8 cellular contexts compared by ENCODE assay signal in the genomic region with DNA sequence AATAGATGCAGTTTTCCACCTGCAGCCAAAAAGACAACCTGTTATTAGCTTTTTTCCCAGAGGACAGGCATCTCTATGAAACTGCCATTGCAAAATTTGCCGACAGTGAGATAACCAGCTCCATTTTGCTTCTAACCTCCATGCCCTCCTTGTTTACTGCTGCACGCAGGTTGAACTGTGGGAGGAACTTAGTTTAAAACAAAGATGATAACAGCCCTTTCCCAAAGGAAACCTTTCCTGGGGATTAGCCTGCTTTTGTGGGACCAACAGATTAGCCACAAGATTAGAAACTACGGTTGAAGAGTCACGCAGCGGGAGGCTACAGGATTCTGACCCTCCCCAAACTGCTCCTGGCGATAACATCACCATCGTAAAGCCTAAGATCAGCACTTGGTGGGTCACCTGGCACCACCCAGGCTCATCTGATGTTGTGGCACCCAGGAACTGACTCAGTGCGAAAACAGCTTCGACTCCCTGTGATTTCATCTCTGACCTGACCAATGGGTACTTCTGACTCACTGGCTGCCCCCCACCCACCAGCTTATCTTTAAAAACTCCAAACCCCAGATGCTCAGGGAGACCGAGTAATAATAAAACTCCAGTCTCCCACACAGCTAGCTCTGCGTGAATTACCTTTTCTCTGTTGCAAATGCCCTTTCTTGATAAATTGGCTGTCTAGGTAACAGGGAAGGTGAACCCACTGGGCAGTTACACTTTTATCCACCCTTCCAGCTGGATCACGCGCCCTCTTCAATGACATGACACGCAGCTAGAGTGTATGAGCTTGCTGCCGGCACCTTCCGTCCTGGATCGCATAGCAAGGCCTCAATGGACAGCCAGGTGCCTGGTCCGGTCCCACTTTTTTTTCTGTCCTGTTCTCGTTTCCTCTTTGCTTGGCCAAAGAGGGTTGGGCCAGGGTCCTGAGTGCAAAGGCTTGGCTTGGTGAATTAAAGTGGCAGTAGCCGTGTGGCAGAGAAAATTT. TPM values are rescaled to one million over a fixed set of nuclear protein-coding genes. Genes with fewer than 3 reads are reported as not detected.
DNase-seq lines count a peak whose midpoint lies in the region; ATAC-seq lines count a peak whose summit lies in the region.

No MANE protein-coding gene starts in this region.

- H3K36me3 ChIP-seq in iPS-15b (ENCODE audit: control insufficient read depth, insufficient read depth, low read length) = peaks cover 52% of the 10 kb centered on the region

- peak overlapping the region; percentile 88 for H3K4me3 ChIP-seq in iPS-15b (ENCODE audit: low read depth, low read length)

- H3K9me3 ChIP-seq in iPS-15b (ENCODE audit: control insufficient read depth, insufficient read depth, low read length) = no peaks in the 10 kb centered on the region

- H3K9ac ChIP-seq in iPS-15b (ENCODE audit: low read depth, low read length) = peak overlapping the region; percentile 96

- no peak for ATAC-seq in GM18498 (IDR thresholded peaks at IDR 0.05; ENCODE audit: unreplicated experiment)
- no peak for ATAC-seq in HG02623 (IDR thresholded peaks at IDR 0.05; ENCODE audit: unreplicated experiment)

- peaks cover 9% of the 10 kb centered on the region for H3K4me1 ChIP-seq in iPS-15b (ENCODE audit: control insufficient read depth, insufficient read depth, low read length)

- H3K27me3 ChIP-seq in iPS-15b (ENCODE audit: control insufficient read depth, insufficient read depth, low read length) = no peaks in the 10 kb centered on the region

- DNase-seq in Daoy (ENCODE audit: low read depth) = peak; percentile 65
- DNase-seq in NCI-H226 = peak; percentile 96
- peak; percentile 91 for DNase-seq in activated effector memory CD4-positive, alpha-beta T cell treated with anti-CD3 and anti-CD28 coated beads, Interleukin-2, amount 50 U/mL, for 16 hours
- peak; percentile 87 for DNase-seq in stimulated activated CD4-positive, alpha-beta T cell treated with anti-CD3 and anti-CD28 coated beads, Interleukin-1b, Interleukin-23, amount 100 ng/mL, for 48 hours
- DNase-seq in DMS79 treated with DMSO at 0.1 percent for 48 hours (lab: John Stamatoyannopoulos, UW) = no peak

RNA-seq across cellular contexts. Expression of a gene that starts 27.2 kb away (rescaled TPM):
- 21.5 and 25.4 TPM in 2 replicates for total RNA-seq in Daoy (2014; rRNA removed; shearing (Covaris generic))

RNA-seq across cellular contexts. Expression of a gene that starts 27.3 kb away (rescaled TPM):
- 2.9 and 5.9 TPM in 2 replicates for total RNA-seq in Daoy (2014; rRNA removed; shearing (Covaris generic))
